In the genomic region with DNA sequence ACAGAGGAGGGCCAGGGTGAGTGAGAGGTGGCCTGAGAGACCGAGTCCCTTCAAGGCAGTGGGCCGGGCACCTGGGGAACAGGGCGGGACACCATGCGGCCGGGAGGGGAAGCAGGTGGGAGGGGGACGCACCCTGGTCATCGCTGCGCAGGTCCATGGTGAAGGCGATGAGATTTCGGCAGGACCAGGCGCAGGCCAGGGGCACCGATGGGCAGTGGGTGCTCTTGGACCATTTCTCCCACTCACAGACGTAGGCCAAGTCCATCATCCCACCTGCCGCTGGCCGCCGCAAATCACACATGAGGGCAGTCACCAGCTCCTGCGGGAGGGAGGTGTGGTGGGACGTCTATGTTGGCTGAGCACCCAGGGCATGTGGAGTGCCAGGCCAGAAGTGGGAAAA, we compare ENCODE assay signal across 1 cellular context.
TF ChIP-seq lines count a peak whose summit lies in the region.

No MANE protein-coding gene starts in this region.

TF ChIP-seq in GM23338, 12 proteins besides CTCF, POLR2A, EP300 and RAD21:
- TF ChIP-seq STAT1 (IDR thresholded peaks at IDR 0.05; ENCODE audit: unreplicated experiment) (no peak), NANOG (IDR thresholded peaks at IDR 0.05; ENCODE audit: borderline replicate concordance) (no peak)
- TF ChIP-seq, protein P1, sequence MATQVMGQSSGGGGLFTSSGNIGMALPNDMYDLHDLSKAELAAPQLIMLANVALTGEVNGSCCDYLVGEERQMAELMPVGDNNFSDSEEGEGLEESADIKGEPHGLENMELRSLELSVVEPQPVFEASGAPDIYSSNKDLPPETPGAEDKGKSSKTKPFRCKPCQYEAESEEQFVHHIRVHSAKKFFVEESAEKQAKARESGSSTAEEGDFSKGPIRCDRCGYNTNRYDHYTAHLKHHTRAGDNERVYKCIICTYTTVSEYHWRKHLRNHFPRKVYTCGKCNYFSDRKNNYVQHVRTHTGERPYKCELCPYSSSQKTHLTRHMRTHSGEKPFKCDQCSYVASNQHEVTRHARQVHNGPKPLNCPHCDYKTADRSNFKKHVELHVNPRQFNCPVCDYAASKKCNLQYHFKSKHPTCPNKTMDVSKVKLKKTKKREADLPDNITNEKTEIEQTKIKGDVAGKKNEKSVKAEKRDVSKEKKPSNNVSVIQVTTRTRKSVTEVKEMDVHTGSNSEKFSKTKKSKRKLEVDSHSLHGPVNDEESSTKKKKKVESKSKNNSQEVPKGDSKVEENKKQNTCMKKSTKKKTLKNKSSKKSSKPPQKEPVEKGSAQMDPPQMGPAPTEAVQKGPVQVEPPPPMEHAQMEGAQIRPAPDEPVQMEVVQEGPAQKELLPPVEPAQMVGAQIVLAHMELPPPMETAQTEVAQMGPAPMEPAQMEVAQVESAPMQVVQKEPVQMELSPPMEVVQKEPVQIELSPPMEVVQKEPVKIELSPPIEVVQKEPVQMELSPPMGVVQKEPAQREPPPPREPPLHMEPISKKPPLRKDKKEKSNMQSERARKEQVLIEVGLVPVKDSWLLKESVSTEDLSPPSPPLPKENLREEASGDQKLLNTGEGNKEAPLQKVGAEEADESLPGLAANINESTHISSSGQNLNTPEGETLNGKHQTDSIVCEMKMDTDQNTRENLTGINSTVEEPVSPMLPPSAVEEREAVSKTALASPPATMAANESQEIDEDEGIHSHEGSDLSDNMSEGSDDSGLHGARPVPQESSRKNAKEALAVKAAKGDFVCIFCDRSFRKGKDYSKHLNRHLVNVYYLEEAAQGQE (IDR thresholded peaks at IDR 0.05; ENCODE audit: unreplicated experiment) = no peak
- TF ChIP-seq, protein P2, sequence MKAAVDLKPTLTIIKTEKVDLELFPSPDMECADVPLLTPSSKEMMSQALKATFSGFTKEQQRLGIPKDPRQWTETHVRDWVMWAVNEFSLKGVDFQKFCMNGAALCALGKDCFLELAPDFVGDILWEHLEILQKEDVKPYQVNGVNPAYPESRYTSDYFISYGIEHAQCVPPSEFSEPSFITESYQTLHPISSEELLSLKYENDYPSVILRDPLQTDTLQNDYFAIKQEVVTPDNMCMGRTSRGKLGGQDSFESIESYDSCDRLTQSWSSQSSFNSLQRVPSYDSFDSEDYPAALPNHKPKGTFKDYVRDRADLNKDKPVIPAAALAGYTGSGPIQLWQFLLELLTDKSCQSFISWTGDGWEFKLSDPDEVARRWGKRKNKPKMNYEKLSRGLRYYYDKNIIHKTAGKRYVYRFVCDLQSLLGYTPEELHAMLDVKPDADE (IDR thresholded peaks at IDR 0.05) = no peak
